In the genomic region with DNA sequence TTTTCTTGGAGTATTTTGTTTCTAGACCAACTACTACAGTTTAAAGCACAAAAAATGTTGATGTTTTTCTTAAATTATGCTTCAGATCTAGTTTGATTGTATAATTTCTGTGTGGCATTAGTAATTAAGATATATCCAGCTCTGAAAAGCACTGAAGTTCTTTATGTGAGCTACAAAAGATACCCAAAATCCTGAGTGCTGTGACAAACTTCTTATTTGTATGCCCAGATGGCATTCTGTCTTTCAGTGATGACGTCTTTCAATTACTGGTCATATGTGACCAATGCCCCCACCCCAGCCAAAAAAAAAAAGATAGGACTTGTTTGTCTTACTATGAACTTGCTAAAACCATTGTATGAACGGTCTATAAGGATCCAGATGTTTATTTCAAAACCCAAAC, we compare ENCODE assay signal across 21 cellular contexts.
"Had no signal": no experiment of that assay in that cellular context is flagged by ENCODE, and none has a peak within 500 bp of the region (broad histone marks: within the 10 kb centered on the region; RNA-seq: fewer than 3 reads in every experiment).

No MANE protein-coding gene starts in this region.

- DNase-seq: activated CD4-positive, alpha-beta memory T cell treated with anti-CD3 and anti-CD28 coated beads, Interleukin-2, amount 10 ng/mL, durations not matched to agents 7 days and 5 days; activated CD4-positive, alpha-beta T cell treated with anti-CD3 and anti-CD28 coated beads for 48 hours; activated CD4-positive, CD25-positive, alpha-beta regulatory T cell; activated effector memory CD4-positive, alpha-beta T cell treated with Interleukin-2 at 50 U/mL for 16 hours; activated naive CD4-positive, alpha-beta T cell treated with anti-CD3 and anti-CD28 coated beads, Interleukin-2, amount 50 U/mL, for 16 hours; activated T-cell treated with anti-CD3 and anti-CD28 coated beads, Interleukin-2, amount 50 U/mL, for 4 hours; amniotic stem cell; endodermal cell; foreskin fibroblast; left cardiac atrium; mesendoderm; occipital lobe; posterior cingulate gyrus; retina; stimulated activated naive CD4-positive, alpha-beta T cell; SW 1271; T-helper 9 cell had no signal

- ATAC-seq: activated T-cell treated with anti-CD3 and anti-CD28 coated beads, Interleukin-2, amount 50 U/mL, for 4 hours; left cardiac atrium; natural killer cell treated with Interleukin-12 subunit alpha and Interleukin-12 subunit beta and Interleukin-15 and Interleukin-18, amount 100 ng/mL, for 72 hours had no signal

- H3K36me3 Mint-ChIP-seq: natural killer cell treated with Interleukin-12 subunit alpha and Interleukin-12 subunit beta and Interleukin-15 and Interleukin-18, amount 100 ng/mL, for 72 hours had no signal

- H3K27ac ChIP-seq: cardiac muscle cell, epithelial cell of prostate, hepatocyte had no signal

- H3K27me3 ChIP-seq: cardiac muscle cell, hepatocyte had no signal

- H3K9me3 Mint-ChIP-seq: activated CD4-positive, alpha-beta memory T cell treated with anti-CD3 and anti-CD28 coated beads, Interleukin-2, amount 10 ng/mL, durations not matched to agents 7 days and 5 days; activated T-cell treated with anti-CD3 and anti-CD28 coated beads, Interleukin-2, amount 50 U/mL, for 4 hours; endodermal cell; natural killer cell treated with Interleukin-12 subunit alpha and Interleukin-12 subunit beta and Interleukin-15 and Interleukin-18, amount 100 ng/mL, for 72 hours had no signal

- H3K4me3 Mint-ChIP-seq: activated CD4-positive, alpha-beta memory T cell treated with anti-CD3 and anti-CD28 coated beads, Interleukin-2, amount 10 ng/mL, durations not matched to agents 7 days and 5 days; activated T-cell treated with anti-CD3 and anti-CD28 coated beads, Interleukin-2, amount 50 U/mL, for 4 hours; endodermal cell; natural killer cell treated with Interleukin-12 subunit alpha and Interleukin-12 subunit beta and Interleukin-15 and Interleukin-18, amount 100 ng/mL, for 72 hours had no signal

- H3K4me1 Mint-ChIP-seq: endodermal cell had no signal

- H3K27ac Mint-ChIP-seq: activated CD4-positive, alpha-beta memory T cell treated with anti-CD3 and anti-CD28 coated beads, Interleukin-2, amount 10 ng/mL, durations not matched to agents 7 days and 5 days; endodermal cell; natural killer cell treated with Interleukin-12 subunit alpha and Interleukin-12 subunit beta and Interleukin-15 and Interleukin-18, amount 100 ng/mL, for 72 hours had no signal

- H3K4me3 ChIP-seq: cardiac muscle cell, hepatocyte had no signal

- H3K27me3 Mint-ChIP-seq: activated CD4-positive, alpha-beta memory T cell treated with anti-CD3 and anti-CD28 coated beads, Interleukin-2, amount 10 ng/mL, durations not matched to agents 7 days and 5 days; natural killer cell treated with Interleukin-12 subunit alpha and Interleukin-12 subunit beta and Interleukin-15 and Interleukin-18, amount 100 ng/mL, for 72 hours had no signal
